Comparison of ENCODE assay signal across 8 cellular contexts in the genomic region with DNA sequence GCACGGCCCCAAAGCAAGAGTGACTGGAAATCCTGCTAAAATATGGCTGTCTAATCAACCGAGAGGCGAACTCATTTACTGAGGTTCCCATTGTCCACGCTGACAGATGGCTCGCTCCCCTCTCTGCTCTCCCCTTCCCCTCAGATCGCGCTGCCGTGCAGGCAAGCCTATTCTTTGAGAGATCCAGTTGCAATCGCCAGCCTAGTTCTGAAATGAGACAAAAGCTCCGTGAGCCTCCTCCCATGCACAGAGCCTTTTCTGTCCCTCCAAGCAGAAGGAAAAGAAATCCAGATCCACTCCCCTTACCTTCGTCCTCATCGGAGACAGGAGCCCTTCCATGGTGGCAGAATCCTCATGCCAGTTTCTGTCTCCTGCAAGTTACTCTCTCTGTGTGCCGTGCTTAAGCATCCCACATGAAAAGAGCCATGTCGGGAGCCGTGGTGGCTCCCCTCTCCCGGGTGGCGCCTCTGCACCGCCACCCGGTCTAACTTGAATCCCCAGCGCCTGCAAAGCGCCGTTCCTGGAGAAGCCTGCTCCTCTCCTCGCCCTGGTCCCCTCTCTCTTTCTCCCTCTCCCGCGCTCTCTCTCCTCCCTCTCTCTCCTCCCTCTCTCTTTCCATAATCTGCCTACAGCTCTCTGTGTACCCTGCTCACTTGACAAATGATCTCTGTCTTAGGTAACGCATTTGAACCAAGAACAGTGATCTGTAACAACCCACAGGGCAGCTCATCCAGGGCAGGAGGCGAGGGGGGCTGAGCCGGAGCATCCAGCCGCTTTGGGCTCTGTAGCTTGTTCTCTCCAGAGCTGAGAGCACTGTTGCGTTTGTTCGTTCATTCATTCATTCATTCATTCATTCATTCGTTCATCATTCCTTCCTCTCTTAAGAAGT.
DNase-seq lines count a peak whose midpoint lies in the region; ATAC-seq and TF ChIP-seq lines count a peak whose summit lies in the region.

No MANE protein-coding gene starts in this region.

- peak; percentile 80 for ATAC-seq in IMR-90 (ENCODE audit: low read depth)
- ATAC-seq in activated T-cell treated with anti-CD3 and anti-CD28 coated beads, Interleukin-2, amount 50 U/mL, for 72 hours (replicated peaks in 1 of 2), result peak; percentile 41 to 51
- ATAC-seq in heart left ventricle, result peak in 3 of 4 donors; percentile 33 to 49 (median 45)
- ATAC-seq in HG03025 (IDR thresholded peaks at IDR 0.05; ENCODE audit: low FRiP score, unreplicated experiment), result no peak

- H3K9me3 ChIP-seq in IMR-90 (ENCODE audit: control insufficient read depth, insufficient read depth, low read length) (no peaks in the 10 kb centered on the region), heart left ventricle (no peaks in the 10 kb centered on the region)

- CTCF ChIA-PET in IMR-90 (lab: Yijun Ruan, JAX) (interaction anchor here (1.0 kb wide), 1 partner anchor 13 kb away, joined by 3 read pairs; no protein-coding TSS in a partner anchor), GM10248 (lab: Yijun Ruan, JAX) (interaction anchor here (1.6 kb wide), 1 partner anchor 12 kb away, joined by 4 read pairs; no protein-coding TSS in a partner anchor)

- H3K36me3 ChIP-seq in IMR-90 (ENCODE audit: control insufficient read depth, insufficient read depth, low read length) (no peaks in the 10 kb centered on the region), heart left ventricle (no peaks in the 10 kb centered on the region)

- H3K4me1 ChIP-seq in IMR-90 (ENCODE audit: control insufficient read depth, insufficient read depth, low read length) (no peaks in the 10 kb centered on the region), heart left ventricle (peaks cover 0 to 15% (median 5%) of the 10 kb centered on the region in 12 donors)

- peak overlapping the region; percentile 54 for H3K4me3 ChIP-seq in IMR-90 (ENCODE audit: insufficient read depth, low read depth, low read length)
- peak overlapping the region in 11 of 12 donors; percentile 0 to 61 (median 44) for H3K4me3 ChIP-seq in heart left ventricle

- H3K9me3 Mint-ChIP-seq in activated T-cell treated with anti-CD3 and anti-CD28 coated beads, Interleukin-2, amount 50 U/mL, for 72 hours, result no peaks in the 10 kb centered on the region
- no peaks in the 10 kb centered on the region for H3K9me3 Mint-ChIP-seq in progenitor cell of endocrine pancreas (ENCODE audit: low read depth)

- peak overlapping the region; percentile 14; the same call in 1 of the 2 replicates for H3K18ac ChIP-seq in IMR-90 (ENCODE audit: low read depth, low read length)

- H3K9me1 ChIP-seq in IMR-90 (ENCODE audit: insufficient read depth, low read length), result no peaks in the 10 kb centered on the region

- no peak overlapping the region for H2BK20ac ChIP-seq in IMR-90 (ENCODE audit: low read depth, low read length)

- H4K91ac ChIP-seq in IMR-90 (ENCODE audit: insufficient read depth, low read depth, low read length), result peak overlapping the region; percentile 5; the same call in 1 of the 2 replicates

- peaks cover 18% of the 10 kb centered on the region for H3K4me1 Mint-ChIP-seq in activated T-cell treated with anti-CD3 and anti-CD28 coated beads, Interleukin-2, amount 50 U/mL, for 72 hours (ENCODE audit: low read depth)
- peaks cover 18% of the 10 kb centered on the region for H3K4me1 Mint-ChIP-seq in progenitor cell of endocrine pancreas (ENCODE audit: low read depth)

- H4K5ac ChIP-seq in IMR-90 (ENCODE audit: low read depth, low read length), result no peak overlapping the region

- H3K79me1 ChIP-seq in IMR-90 (ENCODE audit: low read depth in 1 of 2, low read length in 2 of 2), result no peaks in the 10 kb centered on the region

- BruUV-seq in IMR-90 (replicated peaks; lab: Mats Ljungman, UMichigan), result no TSS peak

- peak overlapping the region; percentile 22; the same call in 1 of the 2 replicates for H2BK120ac ChIP-seq in IMR-90 (ENCODE audit: low read depth, low read length)

- H3K4me3 Mint-ChIP-seq in activated T-cell treated with anti-CD3 and anti-CD28 coated beads, Interleukin-2, amount 50 U/mL, for 72 hours, result peak overlapping the region; percentile 84 to 89
- peak overlapping the region; percentile 83 for H3K4me3 Mint-ChIP-seq in progenitor cell of endocrine pancreas (ENCODE audit: low read depth)

- TF ChIP-seq CTCF in IMR-90 (conservative IDR thresholded peaks at IDR 0.05; ENCODE audit: low read depth, low read length), result no peak
- no peak for TF ChIP-seq CTCF in heart left ventricle (IDR thresholded peaks at IDR 0.05)
- no peak for TF ChIP-seq CTCF in progenitor cell of endocrine pancreas (IDR thresholded peaks at IDR 0.05; ENCODE audit: unreplicated experiment)
- no peak for TF ChIP-seq CTCF in GM10248 (IDR thresholded peaks at IDR 0.05; ENCODE audit: control extremely low read depth, extremely low read depth, low read depth, missing control alignments)

- DNase-seq in AG20443 (ENCODE audit: low spot score) (peak; percentile 24), IMR-90 (peak; percentile 21), heart left ventricle (no peak), progenitor cell of endocrine pancreas (ENCODE audit: low spot score, unreplicated experiment) (no peak), GM10248 (ENCODE audit: extremely low spot score) (no peak)
- DNase-seq in activated T-cell treated with anti-CD3 and anti-CD28 coated beads, Interleukin-2, amount 50 U/mL, for 72 hours, result no peak
- DNase-seq in NK-92 treated with Interleukin-12 subunit alpha and Interleukin-12 subunit beta, amount 100 ng/mL, for 24 hours (lab: John Stamatoyannopoulos, UW), result no peak

- no peak overlapping the region for H2AK5ac ChIP-seq in IMR-90 (ENCODE audit: low read depth, low read length)

- H3K9ac ChIP-seq in IMR-90 (ENCODE audit: low read depth, low read length), result peak overlapping the region; percentile 68

- H3K14ac ChIP-seq in IMR-90 (replicated peaks; ENCODE audit: low read depth, low read length), result no peak overlapping the region

- H3K27ac ChIP-seq in IMR-90 (ENCODE audit: insufficient read depth, low read length), result peak overlapping the region; percentile 46
- no peak overlapping the region for H3K27ac ChIP-seq in heart left ventricle

- TF ChIP-seq RAD21 in IMR-90 (IDR thresholded peaks at IDR 0.05; ENCODE audit: low read length), result no peak

- dilution Hi-C loops in IMR-90 (cut with HindIII; ENCODE audit: low sequenced_read_pairs, unreplicated experiment), result no loop called here

- 1% methylated on average over 16 of the region's 32 CpGs; no CpG with 5 or more reads in 1 of the 2 experiments for WGBS in IMR-90 (ENCODE audit: extremely low coverage in 2 of 2, insufficient read length in 1 of 2), 2 experiments
- WGBS in heart left ventricle, 4 donors, result 2 to 3% (median 2%) methylated on average over 32 of the region's 32 CpGs

- H2BK5ac ChIP-seq in IMR-90 (ENCODE audit: low read depth, low read length, poor library complexity, severe bottlenecking), result no peak overlapping the region

- H2BK15ac ChIP-seq in IMR-90 (ENCODE audit: low read depth, low read length), result 0 out of 3 replicates have a peak overlapping the region, but pooled peaks have one; percentile 4

- H3K56ac ChIP-seq in IMR-90 (ENCODE audit: extremely low read depth, insufficient read depth, low read length), result no peak overlapping the region

- H3K27me3 ChIP-seq in IMR-90 (ENCODE audit: control insufficient read depth, insufficient read depth, low read length) (peaks cover 49% of the 10 kb centered on the region), heart left ventricle (peaks cover 0 to 68% (median 28%) of the 10 kb centered on the region in 9 donors)

- H3K27ac Mint-ChIP-seq in activated T-cell treated with anti-CD3 and anti-CD28 coated beads, Interleukin-2, amount 50 U/mL, for 72 hours, result no peak overlapping the region
- H3K27ac Mint-ChIP-seq in progenitor cell of endocrine pancreas, result no peak overlapping the region

- in situ Hi-C loops in IMR-90 (cut with MboI; ENCODE audit: low sequenced_read_pairs), result loop anchor here (10.0 kb wide), 1 partner anchor 389 kb away; no protein-coding TSS in a partner anchor

- H3K4ac ChIP-seq in IMR-90 (ENCODE audit: low read depth, low read length), result no peak overlapping the region

- POLR2A ChIA-PET in IMR-90 (lab: Charles Lee; ENCODE audit: unreplicated experiment), result interaction anchor here (1.1 kb wide), 1 partner anchor 12 kb away, joined by 3 read pairs; no protein-coding TSS in a partner anchor
- POLR2A ChIA-PET in GM10248 (lab: Yijun Ruan, JAX), result interaction anchor here (2.4 kb wide), 1 partner anchor 12 kb away, joined by 10 read pairs; no protein-coding TSS in a partner anchor

- peak overlapping the region; percentile 70 for H3K23ac ChIP-seq in IMR-90 (ENCODE audit: low read depth, low read length)

- intact Hi-C loops in IMR-90 (cut with micrococcal nuclease), result no loop called here
- intact Hi-C loops in heart left ventricle (cut with DNase I), result no loop called here

- H4K8ac ChIP-seq in IMR-90 (ENCODE audit: low read depth in 2 of 2, low read length in 2 of 2), result no peak overlapping the region

- H2AFZ ChIP-seq in IMR-90 (replicated peaks; ENCODE audit: low read length, poor library complexity), result peak overlapping the region; percentile 88

- TF ChIP-seq POLR2A in IMR-90 (IDR thresholded peaks at IDR 0.05; ENCODE audit: low read depth, low read length) (no peak), heart left ventricle (IDR thresholded peaks at IDR 0.05) (no peak)

- H3K27me3 Mint-ChIP-seq in activated T-cell treated with anti-CD3 and anti-CD28 coated beads, Interleukin-2, amount 50 U/mL, for 72 hours (ENCODE audit: low read depth), result peaks cover 86% of the 10 kb centered on the region
- peaks cover 60% of the 10 kb centered on the region for H3K27me3 Mint-ChIP-seq in progenitor cell of endocrine pancreas

- peak overlapping the region; percentile 92 for H3K4me2 ChIP-seq in IMR-90 (ENCODE audit: low read depth, low read length)

- H2AK9ac ChIP-seq in IMR-90 (replicated peaks; ENCODE audit: low read depth, low read length, poor library complexity), result no peak overlapping the region

- H3K36me3 Mint-ChIP-seq in activated T-cell treated with anti-CD3 and anti-CD28 coated beads, Interleukin-2, amount 50 U/mL, for 72 hours (ENCODE audit: insufficient read depth in 2 of 2), result no peaks in the 10 kb centered on the region
- no peaks in the 10 kb centered on the region for H3K36me3 Mint-ChIP-seq in progenitor cell of endocrine pancreas (ENCODE audit: insufficient read depth)

- no peaks in the 10 kb centered on the region for H4K20me1 ChIP-seq in IMR-90 (ENCODE audit: insufficient read depth, low read length)

TF ChIP-seq in IMR-90, 13 proteins besides CTCF, POLR2A, EP300 and RAD21 (continues in another document):
- TF ChIP-seq MXI1 (IDR thresholded peaks at IDR 0.05; ENCODE audit: borderline replicate concordance, low read depth, low read length) (0 out of 2 replicates have a peak, but pooled peaks have one; percentile 13), RFX5 (IDR thresholded peaks at IDR 0.05; ENCODE audit: low read depth, low read length) (no peak), BHLHE40 (IDR thresholded peaks at IDR 0.05; ENCODE audit: low read depth, low read length) (no peak)
- TF ChIP-seq, protein P1, sequence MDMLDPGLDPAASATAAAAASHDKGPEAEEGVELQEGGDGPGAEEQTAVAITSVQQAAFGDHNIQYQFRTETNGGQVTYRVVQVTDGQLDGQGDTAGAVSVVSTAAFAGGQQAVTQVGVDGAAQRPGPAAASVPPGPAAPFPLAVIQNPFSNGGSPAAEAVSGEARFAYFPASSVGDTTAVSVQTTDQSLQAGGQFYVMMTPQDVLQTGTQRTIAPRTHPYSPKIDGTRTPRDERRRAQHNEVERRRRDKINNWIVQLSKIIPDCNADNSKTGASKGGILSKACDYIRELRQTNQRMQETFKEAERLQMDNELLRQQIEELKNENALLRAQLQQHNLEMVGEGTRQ (IDR thresholded peaks at IDR 0.05; ENCODE audit: low read depth, low read length), result no peak

Comparison
In these comparisons a context has a peak if more than half of its experiments do, and no peak if none do; other contexts are left out.
1. DNase-seq: peak in AG20443 (single experiment) and IMR-90 (single experiment); none in activated T-cell treated with anti-CD3 and anti-CD28 coated beads, Interleukin-2, amount 50 U/mL, for 72 hours (0 of 2), heart left ventricle (0 of 5), progenitor cell of endocrine pancreas (single experiment), GM10248 (single experiment) and NK-92 treated with Interleukin-12 subunit alpha and Interleukin-12 subunit beta, amount 100 ng/mL, for 24 hours (single experiment).